ENCODE assay signal across 1 cellular context in the genomic region with DNA sequence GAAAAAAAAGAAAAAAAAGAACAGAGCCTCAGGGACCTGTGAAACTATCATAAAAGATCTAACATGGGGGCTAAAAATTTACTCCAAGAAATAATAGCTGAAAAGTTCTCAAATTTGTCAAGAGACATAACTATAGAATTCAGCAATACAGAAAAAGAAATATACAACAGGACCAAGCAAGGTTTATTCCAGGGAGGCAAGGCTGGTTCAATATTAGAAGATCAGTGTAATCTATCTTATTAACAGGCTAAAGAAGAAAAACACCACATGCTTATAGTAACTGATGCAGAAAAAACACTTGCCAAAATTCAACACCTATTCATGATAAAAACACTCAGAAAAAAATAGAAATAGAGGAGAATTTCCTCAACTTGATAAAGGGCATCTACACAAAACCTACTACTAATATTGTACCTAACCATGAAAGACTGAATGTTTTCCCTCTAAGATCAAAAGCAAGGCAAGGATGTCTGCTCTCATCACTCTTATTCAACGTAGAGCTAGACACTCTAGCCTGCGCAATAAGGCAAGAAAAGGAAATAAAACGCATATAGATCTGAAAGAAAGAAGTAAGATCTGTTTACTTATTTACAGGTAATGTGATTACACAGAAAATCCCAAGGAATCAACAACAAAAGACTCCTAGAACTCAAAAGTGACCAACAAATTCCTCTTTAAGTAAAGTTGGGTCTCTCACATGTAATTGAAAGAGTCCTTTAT.
TF ChIP-seq lines count a peak whose summit lies in the region.

No MANE protein-coding gene starts in this region.

TF ChIP-seq in GM23338, 12 proteins besides CTCF, POLR2A, EP300 and RAD21:
- no peak for TF ChIP-seq REST (IDR thresholded peaks at IDR 0.05; ENCODE audit: unreplicated experiment)
- no peak for TF ChIP-seq ETS1 (IDR thresholded peaks at IDR 0.05)
- TF ChIP-seq ZNF114 (CRISPR knock-in tag; IDR thresholded peaks at IDR 0.05): no peak
- no peak for TF ChIP-seq EZH2 (IDR thresholded peaks at IDR 0.05; ENCODE audit: low read depth, unreplicated experiment)
- no peak for TF ChIP-seq NANOG (IDR thresholded peaks at IDR 0.05; ENCODE audit: borderline replicate concordance)
- TF ChIP-seq EZH2phosphoT487 (IDR thresholded peaks at IDR 0.05; ENCODE audit: unreplicated experiment): no peak
- TF ChIP-seq JUNB (IDR thresholded peaks at IDR 0.05; ENCODE audit: unreplicated experiment): no peak
- TF ChIP-seq STAT1 (IDR thresholded peaks at IDR 0.05; ENCODE audit: unreplicated experiment): no peak
- TF ChIP-seq POLR2AphosphoS5 (IDR thresholded peaks at IDR 0.05; ENCODE audit: low read depth): no peak
- TF ChIP-seq, protein P1, sequence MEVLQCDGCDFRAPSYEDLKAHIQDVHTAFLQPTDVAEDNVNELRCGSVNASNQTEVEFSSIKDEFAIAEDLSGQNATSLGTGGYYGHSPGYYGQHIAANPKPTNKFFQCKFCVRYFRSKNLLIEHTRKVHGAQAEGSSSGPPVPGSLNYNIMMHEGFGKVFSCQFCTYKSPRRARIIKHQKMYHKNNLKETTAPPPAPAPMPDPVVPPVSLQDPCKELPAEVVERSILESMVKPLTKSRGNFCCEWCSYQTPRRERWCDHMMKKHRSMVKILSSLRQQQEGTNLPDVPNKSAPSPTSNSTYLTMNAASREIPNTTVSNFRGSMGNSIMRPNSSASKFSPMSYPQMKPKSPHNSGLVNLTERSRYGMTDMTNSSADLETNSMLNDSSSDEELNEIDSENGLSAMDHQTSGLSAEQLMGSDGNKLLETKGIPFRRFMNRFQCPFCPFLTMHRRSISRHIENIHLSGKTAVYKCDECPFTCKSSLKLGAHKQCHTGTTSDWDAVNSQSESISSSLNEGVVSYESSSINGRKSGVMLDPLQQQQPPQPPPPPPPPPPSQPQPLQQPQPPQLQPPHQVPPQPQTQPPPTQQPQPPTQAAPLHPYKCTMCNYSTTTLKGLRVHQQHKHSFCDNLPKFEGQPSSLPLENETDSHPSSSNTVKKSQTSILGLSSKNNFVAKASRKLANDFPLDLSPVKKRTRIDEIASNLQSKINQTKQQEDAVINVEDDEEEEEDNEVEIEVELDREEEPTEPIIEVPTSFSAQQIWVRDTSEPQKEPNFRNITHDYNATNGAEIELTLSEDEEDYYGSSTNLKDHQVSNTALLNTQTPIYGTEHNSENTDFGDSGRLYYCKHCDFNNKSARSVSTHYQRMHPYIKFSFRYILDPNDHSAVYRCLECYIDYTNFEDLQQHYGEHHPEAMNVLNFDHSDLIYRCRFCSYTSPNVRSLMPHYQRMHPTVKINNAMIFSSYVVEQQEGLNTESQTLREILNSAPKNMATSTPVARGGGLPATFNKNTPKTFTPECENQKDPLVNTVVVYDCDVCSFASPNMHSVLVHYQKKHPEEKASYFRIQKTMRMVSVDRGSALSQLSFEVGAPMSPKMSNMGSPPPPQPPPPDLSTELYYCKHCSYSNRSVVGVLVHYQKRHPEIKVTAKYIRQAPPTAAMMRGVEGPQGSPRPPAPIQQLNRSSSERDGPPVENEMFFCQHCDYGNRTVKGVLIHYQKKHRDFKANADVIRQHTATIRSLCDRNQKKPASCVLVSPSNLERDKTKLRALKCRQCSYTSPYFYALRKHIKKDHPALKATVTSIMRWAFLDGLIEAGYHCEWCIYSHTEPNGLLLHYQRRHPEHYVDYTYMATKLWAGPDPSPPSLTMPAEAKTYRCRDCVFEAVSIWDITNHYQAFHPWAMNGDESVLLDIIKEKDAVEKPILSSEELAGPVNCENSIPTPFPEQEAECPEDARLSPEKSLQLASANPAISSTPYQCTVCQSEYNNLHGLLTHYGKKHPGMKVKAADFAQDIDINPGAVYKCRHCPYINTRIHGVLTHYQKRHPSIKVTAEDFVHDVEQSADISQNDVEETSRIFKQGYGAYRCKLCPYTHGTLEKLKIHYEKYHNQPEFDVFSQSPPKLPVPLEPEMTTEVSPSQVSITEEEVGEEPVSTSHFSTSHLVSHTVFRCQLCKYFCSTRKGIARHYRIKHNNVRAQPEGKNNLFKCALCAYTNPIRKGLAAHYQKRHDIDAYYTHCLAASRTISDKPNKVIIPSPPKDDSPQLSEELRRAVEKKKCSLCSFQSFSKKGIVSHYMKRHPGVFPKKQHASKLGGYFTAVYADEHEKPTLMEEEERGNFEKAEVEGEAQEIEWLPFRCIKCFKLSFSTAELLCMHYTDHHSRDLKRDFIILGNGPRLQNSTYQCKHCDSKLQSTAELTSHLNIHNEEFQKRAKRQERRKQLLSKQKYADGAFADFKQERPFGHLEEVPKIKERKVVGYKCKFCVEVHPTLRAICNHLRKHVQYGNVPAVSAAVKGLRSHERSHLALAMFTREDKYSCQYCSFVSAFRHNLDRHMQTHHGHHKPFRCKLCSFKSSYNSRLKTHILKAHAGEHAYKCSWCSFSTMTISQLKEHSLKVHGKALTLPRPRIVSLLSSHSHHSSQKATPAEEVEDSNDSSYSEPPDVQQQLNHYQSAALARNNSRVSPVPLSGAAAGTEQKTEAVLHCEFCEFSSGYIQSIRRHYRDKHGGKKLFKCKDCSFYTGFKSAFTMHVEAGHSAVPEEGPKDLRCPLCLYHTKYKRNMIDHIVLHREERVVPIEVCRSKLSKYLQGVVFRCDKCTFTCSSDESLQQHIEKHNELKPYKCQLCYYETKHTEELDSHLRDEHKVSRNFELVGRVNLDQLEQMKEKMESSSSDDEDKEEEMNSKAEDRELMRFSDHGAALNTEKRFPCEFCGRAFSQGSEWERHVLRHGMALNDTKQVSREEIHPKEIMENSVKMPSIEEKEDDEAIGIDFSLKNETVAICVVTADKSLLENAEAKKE (CRISPR knock-in tag; IDR thresholded peaks at IDR 0.05): no peak
- no peak for TF ChIP-seq CREB1 (CRISPR knock-in tag; IDR thresholded peaks at IDR 0.05; ENCODE audit: low read depth)
- TF ChIP-seq ZNF331 (CRISPR knock-in tag; IDR thresholded peaks at IDR 0.05; ENCODE audit: low read depth): no peak
TF ChIP-seq in GM23338: peak in this region for 0.
